ENCODE assay signal across 10 cellular contexts in the genomic region with DNA sequence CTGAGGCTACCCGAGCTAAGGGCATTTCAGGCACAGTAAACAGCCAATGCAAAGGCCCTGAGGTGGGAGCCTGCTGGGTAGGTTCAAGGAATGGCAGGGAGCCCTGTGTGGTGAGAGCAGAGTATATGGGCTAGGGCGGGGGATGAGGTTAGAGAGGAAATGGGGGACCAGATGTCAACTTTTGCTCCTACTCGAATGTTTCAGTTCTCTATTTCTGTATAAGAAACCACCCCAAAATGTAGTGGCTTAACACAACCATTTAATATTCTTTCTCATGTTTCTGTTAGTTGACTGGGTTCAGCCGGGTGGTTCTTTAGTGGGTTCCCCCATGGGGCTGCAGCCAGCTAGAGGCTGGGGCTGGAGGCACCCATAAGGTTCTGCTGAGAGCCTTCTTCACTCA. TPM values are rescaled to one million over a fixed set of nuclear protein-coding genes. Genes with fewer than 3 reads are reported as not detected.
DNase-seq lines count a peak whose midpoint lies in the region; ATAC-seq and TF ChIP-seq lines count a peak whose summit lies in the region.
"Had no signal": no experiment of that assay in that cellular context is flagged by ENCODE, and none has a peak within 500 bp of the region (broad histone marks: within the 10 kb centered on the region; RNA-seq: fewer than 3 reads in every experiment).

No MANE protein-coding gene starts in this region.

- H3K27me3 ChIP-seq in breast epithelium, result no peaks in the 10 kb centered on the region
- H3K27me3 ChIP-seq: upper lobe of left lung had no signal

- H3K4me1 ChIP-seq in breast epithelium, result peaks cover 6 to 18% of the 10 kb centered on the region in 2 donors

- peak; percentile 50 for ATAC-seq in GM18858 (IDR thresholded peaks at IDR 0.05; ENCODE audit: unreplicated experiment)
- peak; percentile 73 for ATAC-seq in GM21529 (IDR thresholded peaks at IDR 0.05; ENCODE audit: unreplicated experiment)
- peak; percentile 61 for ATAC-seq in HG03565 (IDR thresholded peaks at IDR 0.05; ENCODE audit: unreplicated experiment)
- peak; percentile 85 to 88 for ATAC-seq in naive B cell (ENCODE audit: low read depth in 2 of 2)
- no peak for ATAC-seq in activated CD4-positive, CD25-positive, alpha-beta regulatory T cell treated with anti-CD3 and anti-CD28 coated beads, Interleukin-2, amount 50 U/mL, for 24 hours

- no peaks in the 10 kb centered on the region for H3K36me3 ChIP-seq in breast epithelium
- H3K36me3 ChIP-seq: upper lobe of left lung had no signal

- H3K9me3 Mint-ChIP-seq in naive B cell, result peaks cover 0 to 12% (median 6%) of the 10 kb centered on the region in 7 donors

- DNase-seq in naive B cell (peak; percentile 39), NCI-H146 (lab: John Stamatoyannopoulos, UW) (no peak), putamen (ENCODE audit: low spot score) (no peak), breast epithelium (ENCODE audit: low spot score in 2 of 2) (no peak)
- DNase-seq: upper lobe of left lung had no signal

- H3K9me3 ChIP-seq in breast epithelium, result no peaks in the 10 kb centered on the region
- H3K9me3 ChIP-seq: upper lobe of left lung had no signal

- peaks cover 13 to 40% (median 31%) of the 10 kb centered on the region in 3 donors for H3K27me3 Mint-ChIP-seq in naive B cell

- H3K36me3 Mint-ChIP-seq in naive B cell, result peaks cover 0 to 8% of the 10 kb centered on the region in 2 donors

- peaks cover 33 to 59% (median 38%) of the 10 kb centered on the region in 3 donors for H3K4me1 Mint-ChIP-seq in naive B cell

- no peak overlapping the region for H3K4me3 ChIP-seq in breast epithelium
- H3K4me3 ChIP-seq: upper lobe of left lung had no signal

- no peak for TF ChIP-seq CTCF in breast epithelium (IDR thresholded peaks at IDR 0.05)

- intact Hi-C loops in breast epithelium (cut with DNase I; ENCODE audit: low total_unique reads), result no loop called here

- no peak for TF ChIP-seq POLR2A in breast epithelium (IDR thresholded peaks at IDR 0.05)

- peak overlapping the region in 4 of 6 donors; percentile 11 to 71 (median 43) for H3K27ac Mint-ChIP-seq in naive B cell

- H3K27ac ChIP-seq in breast epithelium, result no peak overlapping the region

- H3K4me3 Mint-ChIP-seq in naive B cell, result peak overlapping the region in 5 of 8 donors; percentile 17 to 34 (median 26)

RNA-seq across cellular contexts. Expression of a gene that starts 5.8 kb away (rescaled TPM):
- polyA plus RNA-seq in naive B cell (ENCODE audit: low read depth in 6 of 6), result not detected
- 100 to 1,000 TPM in 1 of 3 donors, 10 to 100 TPM in 2; 20.8 to 167 (median 46.2) TPM for total RNA-seq in breast epithelium

RNA-seq across cellular contexts. Expression of a gene that starts 53.9 kb away (rescaled TPM):
- 10 to 100 TPM in 4 of 6 donors, 1 to 10 TPM in 2; 6.3 to 20.4 (median 11.2) TPM for polyA plus RNA-seq in naive B cell (ENCODE audit: low read depth in 6 of 6)
- total RNA-seq in breast epithelium, result 1 to 10 TPM; 2.0 to 2.6 (median 2.1) TPM
- total RNA-seq: epithelial cell of proximal tubule had no signal

Comparison
In these comparisons a context has a peak if more than half of its experiments do, and no peak if none do; other contexts are left out.
1. ATAC-seq: peak in GM18858 (single experiment), GM21529 (single experiment), HG03565 (single experiment) and naive B cell (2 of 2); none in activated CD4-positive, CD25-positive, alpha-beta regulatory T cell treated with anti-CD3 and anti-CD28 coated beads, Interleukin-2, amount 50 U/mL, for 24 hours (0 of 2).